Comparison of ENCODE assay signal across 8 cellular contexts in genomic region chr19:14149509-14149994, GRCh38. TPM values are rescaled to one million over a fixed set of nuclear protein-coding genes. Genes with fewer than 3 reads are reported as not detected.
A peak's percentile ranks its signal among the peaks of the same experiment; 100 is the strongest.
DNase-seq lines count a peak whose midpoint lies in the region; ATAC-seq and TF ChIP-seq lines count a peak whose summit lies in the region.

No MANE protein-coding gene starts in this region.

- intact Hi-C loops in ascending aorta (cut with DNase I), result loop anchor here (2.0 to 5.0 kb wide), 2 partner anchors 199 to 283 kb away; partner anchors contain the start of gene PKN1

- peak overlapping the region; percentile 96 for H3K27ac Mint-ChIP-seq in T-helper 1 cell treated with Interleukin-12 subunit alpha and Interleukin-12 subunit beta and Interleukin-4 antibody, amounts not matched to agents 30 μg/mL and 1 μg/mL, for 36 hours
- H3K27ac Mint-ChIP-seq in immature natural killer cell, result peak overlapping the region; percentile 92 to 99 (median 96)

- no peak for ATAC-seq in HG02884 (IDR thresholded peaks at IDR 0.05; ENCODE audit: unreplicated experiment)

- peaks cover 4 to 9% of the 10 kb centered on the region in 2 donors for H3K36me3 ChIP-seq in ascending aorta

- peak overlapping the region; percentile 44 to 83 for H3K27ac ChIP-seq in ascending aorta

- H3K4me1 Mint-ChIP-seq in T-helper 1 cell treated with Interleukin-12 subunit alpha and Interleukin-12 subunit beta and Interleukin-4 antibody, amounts not matched to agents 30 μg/mL and 1 μg/mL, for 36 hours (ENCODE audit: low read depth), result peaks cover 29% of the 10 kb centered on the region
- H3K4me1 Mint-ChIP-seq in immature natural killer cell, result peaks cover 26 to 30% of the 10 kb centered on the region in 2 donors

- H3K36me3 Mint-ChIP-seq in T-helper 1 cell treated with Interleukin-12 subunit alpha and Interleukin-12 subunit beta and Interleukin-4 antibody, amounts not matched to agents 30 μg/mL and 1 μg/mL, for 36 hours (ENCODE audit: low read depth), result no peaks in the 10 kb centered on the region
- H3K36me3 Mint-ChIP-seq in immature natural killer cell, result peaks cover 0 to 4% (median 0%) of the 10 kb centered on the region in 3 donors

- H3K27me3 Mint-ChIP-seq in T-helper 1 cell treated with Interleukin-12 subunit alpha and Interleukin-12 subunit beta and Interleukin-4 antibody, amounts not matched to agents 30 μg/mL and 1 μg/mL, for 36 hours (ENCODE audit: low read depth), result no peaks in the 10 kb centered on the region
- H3K27me3 Mint-ChIP-seq in immature natural killer cell (ENCODE audit: low read depth in 3 of 3), result peaks cover 0 to 2% (median 0%) of the 10 kb centered on the region in 3 donors

- no peak for TF ChIP-seq CTCF in ascending aorta (IDR thresholded peaks at IDR 0.05)

- H3K4me3 ChIP-seq in ascending aorta, result peak overlapping the region; percentile 4 to 57

- H3K27me3 ChIP-seq in ascending aorta, result no peaks in the 10 kb centered on the region

- H3K4me3 Mint-ChIP-seq in T-helper 1 cell treated with Interleukin-12 subunit alpha and Interleukin-12 subunit beta and Interleukin-4 antibody, amounts not matched to agents 30 μg/mL and 1 μg/mL, for 36 hours, result peak overlapping the region; percentile 78
- peak overlapping the region; percentile 78 to 89 (median 83) for H3K4me3 Mint-ChIP-seq in immature natural killer cell

- DNase-seq in ascending aorta (ENCODE audit: low spot score in 2 of 2) (peak in 1 of 2 donors; percentile 76), immature natural killer cell (peak; percentile 57 to 66 (median 63)), HPDE6-E6E7 (ENCODE audit: extremely low spot score) (no peak), DMS79 treated with DMSO at 0.1 percent for 48 hours (lab: John Stamatoyannopoulos, UW) (no peak), NCI-H1105 treated with DMSO at 0.1 percent for 48 hours (lab: John Stamatoyannopoulos, UW) (no peak)
- DNase-seq in stimulated activated CD4-positive, alpha-beta T cell treated with anti-CD3 and anti-CD28 coated beads, TNF-alpha, amount 100 ng/mL, for 1 hour (ENCODE audit: low read depth in 3 of 3, low spot score in 1 of 3), result peak; percentile 23 to 39 (median 35)

- H3K4me1 ChIP-seq in ascending aorta, result peaks cover 10 to 20% of the 10 kb centered on the region in 2 donors

- H3K9me3 ChIP-seq in ascending aorta, result no peaks in the 10 kb centered on the region

- H3K9me3 Mint-ChIP-seq in T-helper 1 cell treated with Interleukin-12 subunit alpha and Interleukin-12 subunit beta and Interleukin-4 antibody, amounts not matched to agents 30 μg/mL and 1 μg/mL, for 36 hours, result no peaks in the 10 kb centered on the region
- no peaks in the 10 kb centered on the region for H3K9me3 Mint-ChIP-seq in immature natural killer cell

RNA-seq across cellular contexts. Expression of gene ASF1B, which starts 13.2 kb away (rescaled TPM):
- 7.8 TPM for total RNA-seq in ascending aorta
- polyA plus RNA-seq in immature natural killer cell, result 10 to 100 TPM in 1 of 3 donors, 1 to 10 TPM in 2; 7.0 to 11.8 (median 9.7) TPM

RNA-seq across cellular contexts. Expression of gene PRKACA, which starts 32.0 kb away (rescaled TPM):
- total RNA-seq in ascending aorta, result 92.6 TPM
- polyA plus RNA-seq in immature natural killer cell, result 1 to 10 TPM in 2 of 3 donors, under 1 TPM in 1; 0.64 to 1.7 (median 1.4) TPM

RNA-seq across cellular contexts. Expression of gene ADGRL1, which starts 56.4 kb away (rescaled TPM):
- 26.0 TPM for total RNA-seq in ascending aorta
- 1 to 10 TPM in 1 of 3 donors, under 1 TPM in 2; 0.52 to 2.1 (median 0.53) TPM for polyA plus RNA-seq in immature natural killer cell

RNA-seq across cellular contexts. Expression of gene SAMD1, which starts 59.0 kb away (rescaled TPM):
- total RNA-seq in ascending aorta, result 9.4 TPM
- polyA plus RNA-seq in immature natural killer cell, result 1 to 10 TPM in 2 of 3 donors, not detected in 1; 1.6 to 3.1 TPM

Comparison
In these comparisons a context has a peak if more than half of its experiments do, and no peak if none do; other contexts are left out.
1. DNase-seq: peak in immature natural killer cell (3 of 3) and stimulated activated CD4-positive, alpha-beta T cell treated with anti-CD3 and anti-CD28 coated beads, TNF-alpha, amount 100 ng/mL, for 1 hour (3 of 3); none in HPDE6-E6E7 (single experiment), DMS79 treated with DMSO at 0.1 percent for 48 hours (single experiment) and NCI-H1105 treated with DMSO at 0.1 percent for 48 hours (single experiment).